Comparison of ENCODE assay signal across 20 cellular contexts in genomic region chrX:44451056-44451455, GRCh38.
"Had no signal": no experiment of that assay in that cellular context is flagged by ENCODE, and none has a peak within 500 bp of the region (broad histone marks: within the 10 kb centered on the region; RNA-seq: fewer than 3 reads in every experiment).

No MANE protein-coding gene starts in this region.

- H3K27me3 ChIP-seq: hepatocyte, sigmoid colon, transverse colon, vagina had no signal

- H3K27ac ChIP-seq: esophagus muscularis mucosa, hepatocyte, lower lobe of right lung, sigmoid colon, transverse colon, vagina, VCaP had no signal

- H3K4me3 ChIP-seq: esophagus muscularis mucosa, hepatocyte, lower lobe of right lung, sigmoid colon, smooth muscle cell, transverse colon, vagina had no signal

- H3K4me1 ChIP-seq: esophagus muscularis mucosa, lower lobe of right lung, sigmoid colon, transverse colon, vagina had no signal

- ATAC-seq: activated CD8-positive, alpha-beta T cell treated with anti-CD3 and anti-CD28 coated beads, Interleukin-2, amount 10 ng/mL, durations not matched to agents 7 days and 5 days; effector memory CD8-positive, alpha-beta T cell; left lobe of liver; lower lobe of right lung; stimulated activated memory B cell treated with anti-CD40 and anti-IgM and Interleukin-4, amounts not matched to agents 10 μg/mL and 1 μg/mL and 100 μg/mL, for 72 hours had no signal

- H3K4me2 ChIP-seq: hepatocyte, smooth muscle cell had no signal

- H3K36me3 ChIP-seq: esophagus muscularis mucosa, lower lobe of right lung, sigmoid colon, transverse colon, vagina had no signal

- DNase-seq: activated CD4-positive, alpha-beta T cell treated with anti-CD3 and anti-CD28 coated beads, Interleukin-2, amount 10 ng/mL, durations not matched to agents 7 days and 5 days; activated CD4-positive, CD25-positive, alpha-beta regulatory T cell treated with anti-CD3 and anti-CD28 coated beads, Interleukin-2, amount 50 U/mL, for 72 hours; activated CD8-positive, alpha-beta T cell treated with anti-CD3 and anti-CD28 coated beads, Interleukin-2, amount 10 ng/mL, durations not matched to agents 7 days and 5 days; activated gamma-delta T cell treated with Interleukin-2 at 50 U/mL for 16 hours; anterior cingulate cortex; effector memory CD8-positive, alpha-beta T cell; glutamatergic neuron; immature natural killer cell; lower lobe of right lung; naive B cell; sigmoid colon; stimulated activated CD4-positive, alpha-beta T cell treated with anti-CD3 and anti-CD28 coated beads, Interleukin-15, amount 100 ng/mL, for 24 hours; transverse colon had no signal

- H2AFZ ChIP-seq: hepatocyte had no signal

- H3K9me3 ChIP-seq: lower lobe of right lung, sigmoid colon, transverse colon, vagina had no signal
